1 cellular context compared by ENCODE assay signal in genomic region chr2:68878071-68878711, GRCh38.
TF ChIP-seq lines count a peak whose summit lies in the region.

No MANE protein-coding gene starts in this region.

TF ChIP-seq in K562, 482 proteins besides CTCF, POLR2A, EP300 and RAD21 (continued from another document and continues in another):
- TF ChIP-seq U2AF2 (optimal IDR thresholded peaks at IDR 0.05; ENCODE audit: low read depth, low read length), result no peak
- no peak for TF ChIP-seq U2AF1 (optimal IDR thresholded peaks at IDR 0.05; ENCODE audit: low read depth, low read length)
- TF ChIP-seq E2F8 (IDR thresholded peaks at IDR 0.05; ENCODE audit: low read depth, partially characterized antibody), result no peak
- peak; percentile 79 for TF ChIP-seq ARID1B (IDR thresholded peaks at IDR 0.05)
- TF ChIP-seq ZNF124 (CRISPR knock-in tag; IDR thresholded peaks at IDR 0.05), result no peak
- peak; percentile 73; the same call in 1 of the 2 replicates for TF ChIP-seq ZNF589 (CRISPR knock-in tag; IDR thresholded peaks at IDR 0.05; ENCODE audit: low read depth)
- TF ChIP-seq RFX5 (IDR thresholded peaks at IDR 0.05; ENCODE audit: low read depth, low read length), result peak; percentile 67
- no peak for TF ChIP-seq C11orf30 (IDR thresholded peaks at IDR 0.05; ENCODE audit: low read depth)
- no peak for TF ChIP-seq GABPA (tag; conservative IDR thresholded peaks at IDR 0.05; ENCODE audit: low read depth)
- TF ChIP-seq ZNF639 (CRISPR knock-in tag; conservative IDR thresholded peaks at IDR 0.05 in 1 of 2, IDR thresholded peaks at IDR 0.05 in 1 of 2), result no peak
- TF ChIP-seq TEAD4 (IDR thresholded peaks at IDR 0.05; ENCODE audit: low read length), result peak; percentile 72
- TF ChIP-seq TEAD4 (CRISPR knock-in tag; IDR thresholded peaks at IDR 0.05; ENCODE audit: borderline replicate concordance), result no peak
- TF ChIP-seq IRF2 (CRISPR knock-in tag; IDR thresholded peaks at IDR 0.05), result no peak
- peak; percentile 16; the same call in 1 of the 2 replicates for TF ChIP-seq SMARCE1 (IDR thresholded peaks at IDR 0.05)
- TF ChIP-seq NCOR1 (IDR thresholded peaks at IDR 0.05), result peak; percentile 80
- TF ChIP-seq ZBTB11 (CRISPR knock-in tag; IDR thresholded peaks at IDR 0.05), result 0 out of 6 replicates have a peak, but pooled peaks of 1 of the 3 experiments have one; percentile 44
- no peak for TF ChIP-seq BRCA1 (IDR thresholded peaks at IDR 0.05)
- no peak for TF ChIP-seq BRCA1 (CRISPR knock-in tag; IDR thresholded peaks at IDR 0.05)
- no peak for TF ChIP-seq ZNF449 (CRISPR knock-in tag; IDR thresholded peaks at IDR 0.05)
- peak; percentile 61 for TF ChIP-seq TAL1 (IDR thresholded peaks at IDR 0.05)
- peak; percentile 87 for TF ChIP-seq CBFA2T2 (conservative IDR thresholded peaks at IDR 0.05)
- peak; percentile 21; the same call in 1 of the 2 replicates for TF ChIP-seq KLF16 (IDR thresholded peaks at IDR 0.05)
- TF ChIP-seq ARNT (IDR thresholded peaks at IDR 0.05), result peak in 1 of 2 experiments; percentile 39; a peak in 1 of 4 replicates
- TF ChIP-seq NFRKB (IDR thresholded peaks at IDR 0.05; ENCODE audit: low read depth), result no peak
- no peak for TF ChIP-seq COPS2 (conservative IDR thresholded peaks at IDR 0.05)
- peak in 1 of 2 experiments; percentile 33; a peak in 2 of 4 replicates for TF ChIP-seq KDM1A (IDR thresholded peaks at IDR 0.05)
- TF ChIP-seq MNT (conservative IDR thresholded peaks at IDR 0.05), result peak; percentile 23 to 50; a peak in 2 of 4 replicates
- no peak for TF ChIP-seq ZNF140 (CRISPR knock-in tag; IDR thresholded peaks at IDR 0.05)
- TF ChIP-seq TAF1 (IDR thresholded peaks at IDR 0.05; ENCODE audit: control insufficient read depth, extremely low read depth, insufficient read depth, low read length, severe bottlenecking), result no peak
- no peak for TF ChIP-seq THRAP3 (IDR thresholded peaks at IDR 0.05; ENCODE audit: borderline replicate concordance)
- no peak for TF ChIP-seq ATF1 (CRISPR knock-in tag; IDR thresholded peaks at IDR 0.05)
- TF ChIP-seq ATF1 (tag; IDR thresholded peaks at IDR 0.05), result 0 out of 2 replicates have a peak, but pooled peaks have one; percentile 22
- TF ChIP-seq NR2C1 (IDR thresholded peaks at IDR 0.05), result no peak
- TF ChIP-seq NR2C1 (tag; IDR thresholded peaks at IDR 0.05), result peak; percentile 54; the same call in 1 of the 2 replicates
- no peak for TF ChIP-seq ZNF277 (CRISPR knock-in tag; IDR thresholded peaks at IDR 0.05; ENCODE audit: borderline replicate concordance)
- TF ChIP-seq HDAC1 (IDR thresholded peaks at IDR 0.05), result peak in 1 of 2 experiments; percentile 48; a peak in 2 of 4 replicates
- TF ChIP-seq MTA2 (IDR thresholded peaks at IDR 0.05; ENCODE audit: low read depth), result peak; percentile 35; the same call in 1 of the 2 replicates
- TF ChIP-seq LCOR (CRISPR knock-in tag; IDR thresholded peaks at IDR 0.05), result 0 out of 2 replicates have a peak, but pooled peaks have one; percentile 16
- TF ChIP-seq SMAD4 (CRISPR knock-in tag; conservative IDR thresholded peaks at IDR 0.05), result no peak
- no peak for TF ChIP-seq KDM2B (CRISPR knock-in tag; IDR thresholded peaks at IDR 0.05)
- TF ChIP-seq TAF7 (tag; IDR thresholded peaks at IDR 0.05), result no peak
- TF ChIP-seq HDAC6 (IDR thresholded peaks at IDR 0.05; ENCODE audit: low read depth, low read length), result no peak
- no peak for TF ChIP-seq HNRNPL (IDR thresholded peaks at IDR 0.05; ENCODE audit: low read depth, low read length)
- TF ChIP-seq XRCC5 (IDR thresholded peaks at IDR 0.05; ENCODE audit: low read depth, low read length), result no peak
- no peak for TF ChIP-seq ZBTB5 (IDR thresholded peaks at IDR 0.05)
- no peak for TF ChIP-seq NELFE (IDR thresholded peaks at IDR 0.05; ENCODE audit: insufficient read depth, insufficient read length)
- no peak for TF ChIP-seq ZNF707 (CRISPR knock-in tag; conservative IDR thresholded peaks at IDR 0.05)
- TF ChIP-seq CREB1 (IDR thresholded peaks at IDR 0.05), result peak; percentile 37; the same call in 1 of the 2 replicates
- no peak; the same call in 1 of the 2 replicates for TF ChIP-seq CREB1 (CRISPR knock-in tag; IDR thresholded peaks at IDR 0.05)
- TF ChIP-seq CBFA2T3 (IDR thresholded peaks at IDR 0.05), result peak; percentile 93
- TF ChIP-seq ARID2 (IDR thresholded peaks at IDR 0.05), result no peak
- TF ChIP-seq NR3C1 (CRISPR knock-in tag; IDR thresholded peaks at IDR 0.05), result no peak
- TF ChIP-seq SLC30A9 (CRISPR knock-in tag; IDR thresholded peaks at IDR 0.05), result no peak
- no peak for TF ChIP-seq SRSF7 (optimal IDR thresholded peaks at IDR 0.05; ENCODE audit: low read depth, low read length)
- TF ChIP-seq ZNF584 (CRISPR knock-in tag; IDR thresholded peaks at IDR 0.05; ENCODE audit: low read depth), result peak; percentile 55; the same call in 1 of the 2 replicates
- TF ChIP-seq TOE1 (IDR thresholded peaks at IDR 0.05; ENCODE audit: borderline replicate concordance), result no peak
- no peak for TF ChIP-seq TOE1 (CRISPR knock-in tag; IDR thresholded peaks at IDR 0.05; ENCODE audit: borderline replicate concordance, low read depth)
- TF ChIP-seq TEAD1 (CRISPR knock-in tag; IDR thresholded peaks at IDR 0.05), result 0 out of 4 replicates have a peak, but pooled peaks of 1 of the 2 experiments have one; percentile 55
- TF ChIP-seq ZNF436 (CRISPR knock-in tag; IDR thresholded peaks at IDR 0.05), result no peak
- TF ChIP-seq TBP (optimal IDR thresholded peaks at IDR 0.05; ENCODE audit: low read depth, low read length), result no peak
- TF ChIP-seq ETV6 (IDR thresholded peaks at IDR 0.05; ENCODE audit: borderline replicate concordance in 1 of 2, low read depth in 2 of 2, low read length in 1 of 2), result no peak
- TF ChIP-seq ETV6 (CRISPR knock-in tag; IDR thresholded peaks at IDR 0.05; ENCODE audit: borderline replicate concordance), result no peak
- no peak for TF ChIP-seq SFPQ (IDR thresholded peaks at IDR 0.05; ENCODE audit: low read depth, low read length)
